In genomic region chr4:15427126-15427525, GRCh38 we compare ENCODE assay signal across 1 cellular context.
TF ChIP-seq lines count a peak whose summit lies in the region.

No MANE protein-coding gene starts in this region.

TF ChIP-seq in neural cell, 6 proteins besides CTCF, POLR2A, EP300 and RAD21 (continued from another document):
- TF ChIP-seq, protein P1, sequence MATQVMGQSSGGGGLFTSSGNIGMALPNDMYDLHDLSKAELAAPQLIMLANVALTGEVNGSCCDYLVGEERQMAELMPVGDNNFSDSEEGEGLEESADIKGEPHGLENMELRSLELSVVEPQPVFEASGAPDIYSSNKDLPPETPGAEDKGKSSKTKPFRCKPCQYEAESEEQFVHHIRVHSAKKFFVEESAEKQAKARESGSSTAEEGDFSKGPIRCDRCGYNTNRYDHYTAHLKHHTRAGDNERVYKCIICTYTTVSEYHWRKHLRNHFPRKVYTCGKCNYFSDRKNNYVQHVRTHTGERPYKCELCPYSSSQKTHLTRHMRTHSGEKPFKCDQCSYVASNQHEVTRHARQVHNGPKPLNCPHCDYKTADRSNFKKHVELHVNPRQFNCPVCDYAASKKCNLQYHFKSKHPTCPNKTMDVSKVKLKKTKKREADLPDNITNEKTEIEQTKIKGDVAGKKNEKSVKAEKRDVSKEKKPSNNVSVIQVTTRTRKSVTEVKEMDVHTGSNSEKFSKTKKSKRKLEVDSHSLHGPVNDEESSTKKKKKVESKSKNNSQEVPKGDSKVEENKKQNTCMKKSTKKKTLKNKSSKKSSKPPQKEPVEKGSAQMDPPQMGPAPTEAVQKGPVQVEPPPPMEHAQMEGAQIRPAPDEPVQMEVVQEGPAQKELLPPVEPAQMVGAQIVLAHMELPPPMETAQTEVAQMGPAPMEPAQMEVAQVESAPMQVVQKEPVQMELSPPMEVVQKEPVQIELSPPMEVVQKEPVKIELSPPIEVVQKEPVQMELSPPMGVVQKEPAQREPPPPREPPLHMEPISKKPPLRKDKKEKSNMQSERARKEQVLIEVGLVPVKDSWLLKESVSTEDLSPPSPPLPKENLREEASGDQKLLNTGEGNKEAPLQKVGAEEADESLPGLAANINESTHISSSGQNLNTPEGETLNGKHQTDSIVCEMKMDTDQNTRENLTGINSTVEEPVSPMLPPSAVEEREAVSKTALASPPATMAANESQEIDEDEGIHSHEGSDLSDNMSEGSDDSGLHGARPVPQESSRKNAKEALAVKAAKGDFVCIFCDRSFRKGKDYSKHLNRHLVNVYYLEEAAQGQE (IDR thresholded peaks at IDR 0.05; ENCODE audit: borderline replicate concordance), result no peak
